8 cellular contexts compared by ENCODE assay signal in genomic region chr9:131046581-131047202, GRCh38. TPM values are rescaled to one million over a fixed set of nuclear protein-coding genes. Genes with fewer than 3 reads are reported as not detected.
A peak's percentile ranks its signal among the peaks of the same experiment; 100 is the strongest.
DNase-seq lines count a peak whose midpoint lies in the region; ATAC-seq and TF ChIP-seq lines count a peak whose summit lies in the region.

No MANE protein-coding gene starts in this region.

- H3K79me2 ChIP-seq in smooth muscle cell (ENCODE audit: low read depth), result no peaks in the 10 kb centered on the region

- intact Hi-C loops in ascending aorta (cut with DNase I), result loop anchor here (5.0 kb wide), 3 partner anchors 39 to 339 kb away; partner anchors contain the start of gene LAMC3

- no peaks in the 10 kb centered on the region for H4K20me1 ChIP-seq in smooth muscle cell (ENCODE audit: low read depth)

- H2AFZ ChIP-seq in smooth muscle cell (ENCODE audit: low read depth), result no peak overlapping the region

- H3K36me3 ChIP-seq in ascending aorta (no peaks in the 10 kb centered on the region), smooth muscle cell (ENCODE audit: low read depth) (no peaks in the 10 kb centered on the region)

- H3K9ac ChIP-seq in smooth muscle cell (ENCODE audit: low read depth), result no peak overlapping the region

- no peak for TF ChIP-seq POLR2A in NB4 (IDR thresholded peaks at IDR 0.05; ENCODE audit: extremely low read depth, insufficient read length)

- peak overlapping the region; percentile 47 for H3K4me2 ChIP-seq in smooth muscle cell

- H3K9me3 ChIP-seq in ascending aorta (no peaks in the 10 kb centered on the region), smooth muscle cell (replicated peaks; ENCODE audit: low read depth) (no peaks in the 10 kb centered on the region)

- TF ChIP-seq CTCF in NB4 (IDR thresholded peaks at IDR 0.05; ENCODE audit: low read depth, low read length) (peak; percentile 84), ascending aorta (IDR thresholded peaks at IDR 0.05) (peak; percentile 93 to 98 (median 96)), smooth muscle cell (IDR thresholded peaks at IDR 0.05; ENCODE audit: borderline replicate concordance, insufficient read depth, poor library complexity, severe bottlenecking) (peak; percentile 99)

- peak; percentile 8 for DNase-seq in NCI-H2107 treated with DMSO at 0.1 percent for 48 hours (lab: John Stamatoyannopoulos, UW; ENCODE audit: unreplicated experiment)
- DNase-seq in NCI-H2107 (lab: John Stamatoyannopoulos, UW), result no peak
- DNase-seq in NB4 (ENCODE audit: low read depth), result peak; percentile 77
- peak; percentile 32 for DNase-seq in T1000 (lab: John Stamatoyannopoulos, UW)
- peak in 1 of 2 donors; percentile 75 for DNase-seq in ascending aorta (ENCODE audit: low spot score in 2 of 2)
- peak in 46 of 51 donors; percentile 7 to 80 (median 34) for DNase-seq in hypothalamus (lab: John Stamatoyannopoulos, UW)
- DNase-seq in smooth muscle cell (lab: John Stamatoyannopoulos, UW; ENCODE audit: unreplicated experiment), result peak; percentile 28

- H3K4me1 ChIP-seq in ascending aorta, result no peaks in the 10 kb centered on the region
- H3K4me1 ChIP-seq in smooth muscle cell (ENCODE audit: low read depth), result peaks cover 4% of the 10 kb centered on the region

- no peak overlapping the region for H3K4me3 ChIP-seq in NB4 (ENCODE audit: low read depth, low read length)
- H3K4me3 ChIP-seq in ascending aorta, result peak overlapping the region; percentile 3 to 43
- no peak overlapping the region for H3K4me3 ChIP-seq in smooth muscle cell

- H3F3A ChIP-seq in smooth muscle cell (ENCODE audit: low read depth), result peaks cover 15% of the 10 kb centered on the region

- H3K27me3 ChIP-seq in ascending aorta (no peaks in the 10 kb centered on the region), smooth muscle cell (ENCODE audit: low read depth) (no peaks in the 10 kb centered on the region)

- ATAC-seq in GM21360 (IDR thresholded peaks at IDR 0.05; ENCODE audit: unreplicated experiment), result no peak

- H3K27ac ChIP-seq in ascending aorta (no peak overlapping the region), smooth muscle cell (ENCODE audit: low read depth) (no peak overlapping the region)

- 28% methylated on average over 35 of the region's 35 CpGs for WGBS in smooth muscle cell (ENCODE audit: low lambda C conversion rate)

RNA-seq across cellular contexts. Expression of gene LAMC3, which starts 37.7 kb away (rescaled TPM):
- total RNA-seq in ascending aorta, result 1.6 TPM
- total RNA-seq in smooth muscle cell, result 21.3 and 26.9 TPM in 2 replicates
- 49.0 and 72.0 TPM in 2 replicates for polyA plus RNA-seq in smooth muscle cell

RNA-seq across cellular contexts. Expression of gene AIF1L, which starts 49.6 kb away (rescaled TPM):
- total RNA-seq in ascending aorta (30.5 TPM), smooth muscle cell (1.6 and 3.1 TPM in 2 replicates)
- 3.1 and 3.6 TPM in 2 replicates for polyA plus RNA-seq in smooth muscle cell

Comparison
In these comparisons a context has a peak if more than half of its experiments do, and no peak if none do; other contexts are left out.
1. H3K4me3 ChIP-seq: peak in ascending aorta (2 of 2); none in NB4 (single experiment) and smooth muscle cell (single experiment).
2. Peak in every context shown above with its lines, with median percentiles within 50 percentile points of each other: CTCF ChIP-seq.